Comparison of ENCODE assay signal across 17 cellular contexts in genomic region chr13:113567681-113568080, GRCh38.
"Had no signal": no experiment of that assay in that cellular context is flagged by ENCODE, and none has a peak within 500 bp of the region (broad histone marks: within the 10 kb centered on the region; RNA-seq: fewer than 3 reads in every experiment).

No MANE protein-coding gene starts in this region.

- DNase-seq: activated CD4-positive, alpha-beta memory T cell treated with anti-CD3 and anti-CD28 coated beads for 36 hours; activated CD4-positive, alpha-beta T cell treated with anti-CD3 and anti-CD28 coated beads for 36 hours; activated gamma-delta T cell; dermis blood vessel endothelial cell; effector memory CD4-positive, alpha-beta T cell; foreskin fibroblast; naive thymus-derived CD4-positive, alpha-beta T cell; pancreas; small intestine; stimulated activated CD4-positive, alpha-beta T cell treated with anti-CD3 and anti-CD28 coated beads, Interleukin-4, amount 100 ng/mL, for 24 hours; SW 1271 had no signal

- H3K27ac ChIP-seq: ascending aorta, left lung, neural progenitor cell, pancreas, right lobe of liver, thoracic aorta had no signal

- H3K36me3 ChIP-seq: ascending aorta, left lung, neural progenitor cell, pancreas, right lobe of liver, thoracic aorta had no signal

- H3K9me3 ChIP-seq: pancreas, right lobe of liver, thoracic aorta had no signal

- H3K4me1 ChIP-seq: ascending aorta, left lung, neural progenitor cell, pancreas, right lobe of liver had no signal

- ATAC-seq: activated CD4-positive, alpha-beta T cell treated with anti-CD3 and anti-CD28 coated beads for 36 hours; left lung; naive thymus-derived CD4-positive, alpha-beta T cell; right lobe of liver; stimulated activated effector memory CD8-positive, alpha-beta T cell treated with anti-CD3 and anti-CD28 coated beads, Interleukin-12 subunit alpha, Interleukin-12 subunit beta, amount 100 ng/mL, for 72 hours had no signal

- H3K4me3 ChIP-seq: ascending aorta, left lung, neural progenitor cell, pancreas, right lobe of liver, thoracic aorta had no signal

- H3K27me3 ChIP-seq: ascending aorta, neural progenitor cell, pancreas, right lobe of liver had no signal
